In genomic region chr4:121070696-121071639, GRCh38 we compare ENCODE assay signal across 7 cellular contexts. TPM values are rescaled to one million over a fixed set of nuclear protein-coding genes. Genes with fewer than 3 reads are reported as not detected.
A peak's percentile ranks its signal among the peaks of the same experiment; 100 is the strongest.
DNase-seq lines count a peak whose midpoint lies in the region; ATAC-seq and TF ChIP-seq lines count a peak whose summit lies in the region.

No MANE protein-coding gene starts in this region.

- no peak for TF ChIP-seq RAD21 in liver (IDR thresholded peaks at IDR 0.05)

- H3K36me3 Mint-ChIP-seq in stimulated activated memory B cell treated with anti-CD40 and anti-IgM and Interleukin-4, amounts not matched to agents 10 μg/mL and 1 μg/mL and 100 μg/mL, for 72 hours, result no peaks in the 10 kb centered on the region

- H3K27me3 Mint-ChIP-seq in stimulated activated memory B cell treated with anti-CD40 and anti-IgM and Interleukin-4, amounts not matched to agents 10 μg/mL and 1 μg/mL and 100 μg/mL, for 72 hours, result peaks cover 66% of the 10 kb centered on the region

- H3K4me1 ChIP-seq in colonic mucosa (peaks cover 4% of the 10 kb centered on the region), liver (ENCODE audit: control insufficient read depth in 4 of 4, insufficient read depth in 4 of 4, low read length in 3 of 4) (peaks cover 8 to 25% (median 20%) of the 10 kb centered on the region in 4 donors)

- H3K9ac ChIP-seq in SK-N-MC (ENCODE audit: insufficient read length), result no peak overlapping the region
- peak overlapping the region; percentile 66 to 78 for H3K9ac ChIP-seq in colonic mucosa (ENCODE audit: low read depth in 2 of 2, low read length in 2 of 2)
- no peak overlapping the region for H3K9ac ChIP-seq in liver (ENCODE audit: low read depth in 1 of 2, low read length in 2 of 2)

- TF ChIP-seq CTCF in colonic mucosa (IDR thresholded peaks at IDR 0.05), result peak; percentile 46
- TF ChIP-seq CTCF in liver (IDR thresholded peaks at IDR 0.05; ENCODE audit: low read depth, low read length, missing input control), result no peak

- peak overlapping the region; percentile 89 for H3K4me3 ChIP-seq in SK-N-MC
- peak overlapping the region; percentile 60 for H3K4me3 ChIP-seq in colonic mucosa
- peak overlapping the region in 2 of 3 donors; percentile 16 to 62 for H3K4me3 ChIP-seq in liver (ENCODE audit: low read depth in 1 of 3, low read length in 3 of 3)

- H3K9me3 ChIP-seq in SK-N-MC (ENCODE audit: low read depth, low read length) (no peaks in the 10 kb centered on the region), colonic mucosa (no peaks in the 10 kb centered on the region), liver (ENCODE audit: control insufficient read depth in 4 of 4, low read length in 3 of 4) (no peaks in the 10 kb centered on the region)

- peak overlapping the region; percentile 48 for H3K4me3 Mint-ChIP-seq in stimulated activated memory B cell treated with anti-CD40 and anti-IgM and Interleukin-4, amounts not matched to agents 10 μg/mL and 1 μg/mL and 100 μg/mL, for 72 hours

- H3K4me1 Mint-ChIP-seq in stimulated activated memory B cell treated with anti-CD40 and anti-IgM and Interleukin-4, amounts not matched to agents 10 μg/mL and 1 μg/mL and 100 μg/mL, for 72 hours, result peaks cover 27% of the 10 kb centered on the region

- H3K36me3 ChIP-seq in SK-N-MC (ENCODE audit: insufficient read depth, low read length) (no peaks in the 10 kb centered on the region), colonic mucosa (no peaks in the 10 kb centered on the region), liver (ENCODE audit: control insufficient read depth in 4 of 4, insufficient read depth in 3 of 4, low read depth in 1 of 4, low read length in 3 of 4) (no peaks in the 10 kb centered on the region)

- WGBS in liver, result 4% methylated on average over 64 of the region's 64 CpGs

- no peak overlapping the region for H3K27ac ChIP-seq in SK-N-MC
- H3K27ac ChIP-seq in colonic mucosa, result no peak overlapping the region
- H3K27ac ChIP-seq in liver (ENCODE audit: low read depth in 1 of 2, low read length in 2 of 2), result no peak overlapping the region

- intact Hi-C loops in colonic mucosa (cut with DNase I), result loop anchor here (5.0 kb wide), 1 partner anchor 144 kb away; no protein-coding TSS in a partner anchor

- H3K27me3 ChIP-seq in colonic mucosa, result no peaks in the 10 kb centered on the region
- H3K27me3 ChIP-seq in liver (ENCODE audit: control insufficient read depth in 4 of 4, insufficient read depth in 4 of 4, low read length in 3 of 4), result peaks cover 6 to 21% (median 12%) of the 10 kb centered on the region in 4 donors

- H3K27ac Mint-ChIP-seq in stimulated activated memory B cell treated with anti-CD40 and anti-IgM and Interleukin-4, amounts not matched to agents 10 μg/mL and 1 μg/mL and 100 μg/mL, for 72 hours, result no peak overlapping the region

- ATAC-seq in GM21381 (IDR thresholded peaks at IDR 0.05; ENCODE audit: unreplicated experiment), result peak; percentile 46
- no peak for ATAC-seq in stimulated activated memory B cell treated with anti-CD40 and anti-IgM and Interleukin-4, amounts not matched to agents 10 μg/mL and 1 μg/mL and 100 μg/mL, for 72 hours
- no peak for ATAC-seq in HG03565 (IDR thresholded peaks at IDR 0.05; ENCODE audit: unreplicated experiment)

- DNase-seq in SK-N-MC (ENCODE audit: low read depth, low spot score), result no peak
- peak; percentile 73 for DNase-seq in colonic mucosa
- no peak for DNase-seq in NCI-H510A (lab: John Stamatoyannopoulos, UW)

- no peaks in the 10 kb centered on the region for H3K9me3 Mint-ChIP-seq in stimulated activated memory B cell treated with anti-CD40 and anti-IgM and Interleukin-4, amounts not matched to agents 10 μg/mL and 1 μg/mL and 100 μg/mL, for 72 hours

TF ChIP-seq in liver, 16 proteins besides CTCF, POLR2A, EP300 and RAD21:
- TF ChIP-seq JUND (IDR thresholded peaks at IDR 0.05), result no peak
TF ChIP-seq in liver: peak in this region for 0.

RNA-seq across cellular contexts. Expression of gene NDNF, which starts 1.4 kb away (rescaled TPM):
- 10 to 100 TPM in 1 of 2 donors, 1 to 10 TPM in 1; 8.9 to 30.4 TPM for total RNA-seq in colonic mucosa
- under 1 TPM; 0.05 to 0.17 TPM for total RNA-seq in liver
- under 1 TPM; 0.10 to 0.37 TPM for polyA plus RNA-seq in liver

Comparison
In these comparisons a context has a peak if more than half of its experiments do, and no peak if none do; other contexts are left out.
1. H3K4me3 ChIP-seq: peak in every context shown above with its lines; median percentile 89 in SK-N-MC; 60 in colonic mucosa; 39 in liver.
2. H3K9ac ChIP-seq: peak in colonic mucosa (2 of 2); none in SK-N-MC (single experiment) and liver (0 of 2).
3. RNA of gene NDNF, which starts 1.4 kb away (total RNA-seq): 8.9 to 30.4 TPM in colonic mucosa; 0.05 to 0.17 TPM in liver; every median in the first group is over 4 times any median in the second.